8 cellular contexts compared by ENCODE assay signal in the genomic region with DNA sequence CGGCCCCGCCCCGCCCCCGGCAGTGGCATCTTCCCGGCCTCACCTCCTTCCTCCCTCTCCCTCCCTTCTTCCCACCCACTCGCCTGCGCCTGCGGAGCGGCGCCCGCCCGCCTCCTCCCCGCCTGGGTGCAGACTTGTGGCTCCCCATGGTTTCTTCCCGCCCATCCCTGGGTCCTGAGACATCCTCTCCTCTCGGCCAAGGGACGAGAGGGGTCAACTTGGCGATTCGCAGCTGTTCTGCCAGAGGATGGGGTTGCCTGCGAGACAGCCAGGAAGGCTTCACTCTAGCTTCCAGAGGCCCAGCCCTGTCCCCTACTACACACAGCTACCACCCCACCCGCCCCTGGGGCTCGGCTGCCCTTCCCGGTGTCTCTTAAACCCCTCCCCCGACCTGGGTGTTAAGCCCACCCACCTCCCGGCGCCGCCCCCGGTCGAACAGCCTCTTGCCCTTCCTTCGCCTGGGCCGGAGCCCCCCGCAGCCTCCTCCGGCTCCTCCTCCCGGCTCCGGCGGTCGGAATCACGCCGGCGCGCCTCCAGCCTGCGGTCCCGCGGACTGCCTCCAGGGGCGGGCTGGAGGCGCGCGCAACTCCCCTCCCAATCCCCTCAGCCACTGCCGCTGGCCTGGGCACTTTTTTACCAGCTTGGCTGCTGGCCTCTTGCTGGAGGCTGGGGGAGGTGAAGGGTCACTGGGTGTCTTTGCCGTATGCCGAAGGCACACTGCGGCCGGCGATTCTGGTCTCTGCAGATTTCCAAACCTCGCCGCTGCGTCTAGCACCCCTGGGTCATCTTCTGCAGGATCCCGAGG. TPM values are rescaled to one million over a fixed set of nuclear protein-coding genes. Genes with fewer than 3 reads are reported as not detected.
DNase-seq lines count a peak whose midpoint lies in the region; ATAC-seq, FAIRE-seq and TF ChIP-seq lines count a peak whose summit lies in the region.

No MANE protein-coding gene starts in this region.

- dilution Hi-C loops in endothelial cell of umbilical vein (cut with MboI; ENCODE audit: extremely low pct_ligation_motif_present, low sequenced_read_pairs), result no loop called here

- FAIRE-seq in endothelial cell of umbilical vein (lab: Jason Lieb, UNC), result peak; percentile 92

- H3K4me1 Mint-ChIP-seq in CD4-positive, CD25-positive, alpha-beta regulatory T cell, result peaks cover 17 to 61% (median 50%) of the 10 kb centered on the region in 4 donors

- peak; percentile 63 to 72 (median 65) for DNase-seq in CD4-positive, CD25-positive, alpha-beta regulatory T cell
- DNase-seq in HL-60 (ENCODE audit: low read depth in 1 of 2, low spot score in 1 of 2), result peak in 1 of 2 experiments; percentile 57
- DNase-seq in NT2/D1 (ENCODE audit: low read depth, low spot score), result peak; percentile 75
- DNase-seq in activated CD8-positive, alpha-beta memory T cell treated with anti-CD3 and anti-CD28 coated beads, Interleukin-2, amount 50 U/mL, for 48 hours, result peak; percentile 92
- DNase-seq in endothelial cell of umbilical vein (ENCODE audit: low read depth, low spot score), result peak; percentile 84
- DNase-seq in middle frontal gyrus (ENCODE audit: extremely low spot score, low spot score), result peak; percentile 66
- DNase-seq in stimulated activated CD8-positive, alpha-beta memory T cell treated with anti-CD3 and anti-CD28 coated beads, Interleukin-2, amount 100 ng/mL, for 1 hour (ENCODE audit: low read depth in 2 of 2), result peak; percentile 44 to 54

- H3K9ac ChIP-seq in NT2/D1 (ENCODE audit: insufficient read length, low read depth) (peak overlapping the region; percentile 88), endothelial cell of umbilical vein (replicated peaks; ENCODE audit: extremely low read depth, insufficient read depth, low read length) (peak overlapping the region; percentile 56)

- no peaks in the 10 kb centered on the region for H3K27me3 ChIP-seq in CD4-positive, CD25-positive, alpha-beta regulatory T cell (ENCODE audit: control insufficient read depth, insufficient read depth, low read length)
- H3K27me3 ChIP-seq in HL-60 (ENCODE audit: insufficient read depth, poor library complexity, severe bottlenecking) (no peaks in the 10 kb centered on the region), NT2/D1 (ENCODE audit: insufficient read depth, insufficient read length) (no peaks in the 10 kb centered on the region), endothelial cell of umbilical vein (ENCODE audit: control insufficient read depth in 2 of 2, insufficient read depth in 2 of 2, low read length in 2 of 2) (no peaks in the 10 kb centered on the region)

- H3K4me1 ChIP-seq in CD4-positive, CD25-positive, alpha-beta regulatory T cell (ENCODE audit: control insufficient read depth, insufficient read depth, low read length, poor library complexity, severe bottlenecking), result peaks cover 58% of the 10 kb centered on the region
- H3K4me1 ChIP-seq in NT2/D1 (ENCODE audit: insufficient read depth, insufficient read length) (peaks cover 11% of the 10 kb centered on the region), endothelial cell of umbilical vein (ENCODE audit: control insufficient read depth, extremely low read depth, insufficient read depth, low read length) (peaks cover 20% of the 10 kb centered on the region)

- H4K20me1 ChIP-seq in endothelial cell of umbilical vein (replicated peaks; ENCODE audit: control insufficient read depth, extremely low read depth, insufficient read depth, low read length), result no peaks in the 10 kb centered on the region

- BruUV-seq in endothelial cell of umbilical vein (replicated peaks; lab: Mats Ljungman, UMichigan), result no TSS peak

- TF ChIP-seq CTCF in HL-60 (IDR thresholded peaks at IDR 0.05; ENCODE audit: insufficient read depth, low read length) (no peak), endothelial cell of umbilical vein (IDR thresholded peaks at IDR 0.05; ENCODE audit: extremely low read depth in 1 of 2, insufficient read depth in 1 of 2, low read depth in 1 of 2, low read length in 2 of 2) (peak; percentile 75 to 90)

- H3K4me2 ChIP-seq in endothelial cell of umbilical vein (ENCODE audit: insufficient read depth, low read length), result peak overlapping the region; percentile 59

- ATAC-seq in CD4-positive, CD25-positive, alpha-beta regulatory T cell (ENCODE audit: low read depth in 2 of 2), result peak; percentile 28 to 29
- ATAC-seq in GM19438 (IDR thresholded peaks at IDR 0.05; ENCODE audit: low read depth, unreplicated experiment), result peak; percentile 37

- H2AFZ ChIP-seq in endothelial cell of umbilical vein (ENCODE audit: low read depth, low read length), result peak overlapping the region; percentile 76

- peak overlapping the region; percentile 94 to 100 (median 98) for H3K4me3 Mint-ChIP-seq in CD4-positive, CD25-positive, alpha-beta regulatory T cell

- peaks cover 34% of the 10 kb centered on the region for H3K79me2 ChIP-seq in endothelial cell of umbilical vein (ENCODE audit: control insufficient read depth, insufficient read depth, low read length)

- H3K9me1 ChIP-seq in endothelial cell of umbilical vein (replicated peaks; ENCODE audit: control insufficient read depth, extremely low read depth, insufficient read depth, low read length), result no peaks in the 10 kb centered on the region

- peak overlapping the region; percentile 99 for H3K27ac ChIP-seq in CD4-positive, CD25-positive, alpha-beta regulatory T cell (ENCODE audit: insufficient read depth, low read length, poor library complexity, severe bottlenecking)
- H3K27ac ChIP-seq in HL-60 (replicated peaks) (peak overlapping the region; percentile 97), endothelial cell of umbilical vein (ENCODE audit: insufficient read depth, low read depth, low read length) (peak overlapping the region; percentile 56)

- H3K9me3 Mint-ChIP-seq in CD4-positive, CD25-positive, alpha-beta regulatory T cell, result peaks cover 0 to 2% (median 0%) of the 10 kb centered on the region in 7 donors

- H3K27ac Mint-ChIP-seq in CD4-positive, CD25-positive, alpha-beta regulatory T cell, result peak overlapping the region in 2 of 3 donors; percentile 81 to 95

- H3K4me3 ChIP-seq in CD4-positive, CD25-positive, alpha-beta regulatory T cell (ENCODE audit: low read depth, low read length), result peak overlapping the region; percentile 76
- H3K4me3 ChIP-seq in HL-60 (replicated peaks; ENCODE audit: insufficient read depth, low read length), result peak overlapping the region; percentile 69
- peak overlapping the region; percentile 83 for H3K4me3 ChIP-seq in NT2/D1 (ENCODE audit: insufficient read length, low read depth)
- H3K4me3 ChIP-seq in endothelial cell of umbilical vein (replicated peaks in 1 of 3; ENCODE audit: insufficient read depth in 1 of 3, low read depth in 1 of 3, low read length in 3 of 3), result peak overlapping the region; percentile 3 to 76 (median 46)

- peak; percentile 46 for TF ChIP-seq POLR2A in endothelial cell of umbilical vein (IDR thresholded peaks at IDR 0.05; ENCODE audit: low read depth, low read length)

- intact Hi-C loops in endothelial cell of umbilical vein (cut with micrococcal nuclease), result loop anchor here (1.0 kb wide), 9 partner anchors 24 to 155 kb away; a partner anchor contains a TSS

- H3K36me3 ChIP-seq in CD4-positive, CD25-positive, alpha-beta regulatory T cell (ENCODE audit: control insufficient read depth, insufficient read depth, low read length), result peaks cover 7% of the 10 kb centered on the region
- H3K36me3 ChIP-seq in NT2/D1 (ENCODE audit: insufficient read depth, insufficient read length, low read length), result peaks cover 7% of the 10 kb centered on the region
- H3K36me3 ChIP-seq in endothelial cell of umbilical vein (ENCODE audit: control insufficient read depth in 2 of 2, extremely low read depth in 1 of 2, insufficient read depth in 2 of 2, low read length in 2 of 2), result no peaks in the 10 kb centered on the region

- peaks cover 16% of the 10 kb centered on the region for H3K27me3 Mint-ChIP-seq in CD4-positive, CD25-positive, alpha-beta regulatory T cell

- CTCF ChIA-PET in endothelial cell of umbilical vein (lab: Charles Lee), result interaction anchor here (0.7 to 7.4 kb wide), 28 partner anchors 10 to 155 kb away, joined by 3 to 90 read pairs (median 6); a partner anchor contains a TSS

- H3K36me3 Mint-ChIP-seq in CD4-positive, CD25-positive, alpha-beta regulatory T cell, result peaks cover 3% of the 10 kb centered on the region

- no peaks in the 10 kb centered on the region for H3K9me3 ChIP-seq in CD4-positive, CD25-positive, alpha-beta regulatory T cell (ENCODE audit: control insufficient read depth in 2 of 2, low read length in 2 of 2)
- H3K9me3 ChIP-seq in NT2/D1 (ENCODE audit: insufficient read depth, low read length), result no peaks in the 10 kb centered on the region
- H3K9me3 ChIP-seq in endothelial cell of umbilical vein (replicated peaks; ENCODE audit: control insufficient read depth, insufficient read depth, low read length), result no peaks in the 10 kb centered on the region

- POLR2A ChIA-PET in endothelial cell of umbilical vein (lab: Charles Lee), result interaction anchor here (0.6 to 1.1 kb wide), 4 partner anchors 16 to 29 kb away, joined by 3 to 6 read pairs (median 4); no protein-coding TSS in a partner anchor

TF ChIP-seq in endothelial cell of umbilical vein, 7 proteins besides CTCF, POLR2A, EP300 and RAD21:
- no peak for TF ChIP-seq FOS (IDR thresholded peaks at IDR 0.05; ENCODE audit: borderline replicate concordance, insufficient read depth, low read length)
- peak; percentile 31 for TF ChIP-seq POLR2AphosphoS5 (IDR thresholded peaks at IDR 0.05; ENCODE audit: insufficient read depth, low read depth, low read length)

RNA-seq across cellular contexts. Expression of a gene that starts 1.9 kb away (rescaled TPM):
- total RNA-seq in CD4-positive, CD25-positive, alpha-beta regulatory T cell, result 162 TPM
- polyA plus RNA-seq in CD4-positive, CD25-positive, alpha-beta regulatory T cell, result 10 to 100 TPM; 19.2 to 31.7 (median 22.7) TPM
- 19.2 and 31.1 TPM in 2 replicates for total RNA-seq in endothelial cell of umbilical vein
- polyA plus RNA-seq in endothelial cell of umbilical vein, result 11.6 and 12.0 TPM in 2 replicates
- 8.5 and 10.9 TPM in 2 replicates for polyA plus RNA-seq in endothelial cell of umbilical vein (2011; cell fraction: cytosol; rRNA removed)
- 14.2 and 14.8 TPM in 2 replicates for polyA plus RNA-seq in endothelial cell of umbilical vein (2011; cell fraction: nucleus; rRNA removed)
- polyA plus RNA-seq in endothelial cell of umbilical vein (2012), result 10.5 and 12.9 TPM in 2 replicates
- 20.0 and 23.9 TPM in 2 replicates for polyA minus RNA-seq in endothelial cell of umbilical vein
- polyA minus RNA-seq in endothelial cell of umbilical vein (2011; cell fraction: cytosol; rRNA and poly(A)+ RNA removed), result 43.5 TPM
- 8.1 and 14.9 TPM in 2 replicates for polyA minus RNA-seq in endothelial cell of umbilical vein (2011; cell fraction: nucleus; rRNA and poly(A)+ RNA removed)
